In genomic region chr11:93444671-93445073, GRCh38 we compare ENCODE assay signal across 12 cellular contexts.
DNase-seq lines count a peak whose midpoint lies in the region; ATAC-seq, FAIRE-seq and TF ChIP-seq lines count a peak whose summit lies in the region.
"Had no signal": no experiment of that assay in that cellular context is flagged by ENCODE, and none has a peak within 500 bp of the region (broad histone marks: within the 10 kb centered on the region; RNA-seq: fewer than 3 reads in every experiment).

No MANE protein-coding gene starts in this region.

- no peak overlapping the region for H3K27ac Mint-ChIP-seq in natural killer cell treated with Interleukin-12 subunit alpha and Interleukin-12 subunit beta and Interleukin-15 and Interleukin-18, amount 100 ng/mL, for 72 hours
- H3K27ac Mint-ChIP-seq: naive thymus-derived CD4-positive, alpha-beta T cell had no signal

- no peak for FAIRE-seq in HepG2 (lab: Jason Lieb, UNC)

- H4K20me1 ChIP-seq in HepG2 (ENCODE audit: insufficient read depth, low read length) = no peaks in the 10 kb centered on the region
- H4K20me1 ChIP-seq: BLaER1 had no signal

- no TSS peak for BruUV-seq in HepG2 (replicated peaks; lab: Mats Ljungman, UMichigan)

- no peaks in the 10 kb centered on the region for H3K4me1 Mint-ChIP-seq in natural killer cell treated with Interleukin-12 subunit alpha and Interleukin-12 subunit beta and Interleukin-15 and Interleukin-18, amount 100 ng/mL, for 72 hours (ENCODE audit: low read depth in 2 of 2)
- H3K4me1 Mint-ChIP-seq: naive thymus-derived CD4-positive, alpha-beta T cell had no signal

- 35% methylated on average over 5 of the region's 8 CpGs for WGBS in HepG2 (ENCODE audit: low lambda C conversion rate)
- WGBS in right lobe of liver (ENCODE audit: insufficient coverage, low coverage, low lambda C conversion rate, missing lambda C conversion rate) = 20% methylated on average over 1 of the region's 8 CpGs

- H3K36me3 ChIP-seq in HepG2 (replicated peaks in 1 of 2; ENCODE audit: control insufficient read depth in 1 of 2, insufficient read depth in 2 of 2, low read length in 2 of 2) (no peaks in the 10 kb centered on the region), right lobe of liver (no peaks in the 10 kb centered on the region)
- H3K36me3 ChIP-seq: BLaER1 had no signal

- DNase-seq in HepG2 (ENCODE audit: low spot score) (peak; percentile 60), right lobe of liver (no peak), iPS DF 4.7 (ENCODE audit: extremely low read depth, low spot score) (peak; percentile 19), KG1 (lab: John Stamatoyannopoulos, UW) (no peak), HuH-7.5 (ENCODE audit: low spot score) (no peak)
- DNase-seq in activated CD4-positive, alpha-beta T cell treated with anti-CD3 and anti-CD28 coated beads for 4 hours = peak; percentile 7 to 18
- DNase-seq in natural killer cell treated with Interleukin-12 subunit alpha and Interleukin-12 subunit beta and Interleukin-15 and Interleukin-18, amount 100 ng/mL, for 72 hours (ENCODE audit: low spot score) = no peak
- DNase-seq: erythroblast, NCI-H524 treated with DMSO at 0.1 percent for 48 hours had no signal

- peaks cover 9% of the 10 kb centered on the region for H3K36me3 Mint-ChIP-seq in natural killer cell treated with Interleukin-12 subunit alpha and Interleukin-12 subunit beta and Interleukin-15 and Interleukin-18, amount 100 ng/mL, for 72 hours
- H3K36me3 Mint-ChIP-seq: naive thymus-derived CD4-positive, alpha-beta T cell had no signal

- CTCF ChIA-PET in HepG2 (lab: Yijun Ruan, JAX; ENCODE audit: low intra/inter-chr PET ratio, low total read pairs) = no interaction called here

- no peak overlapping the region for H3K27ac ChIP-seq in HepG2 (ENCODE audit: extremely low read length, insufficient read depth, low read length)
- H3K27ac ChIP-seq in right lobe of liver = no peak overlapping the region
- H3K27ac ChIP-seq: BLaER1 had no signal

- no peaks in the 10 kb centered on the region; a peak in 1 of 5 replicates for H3K27me3 ChIP-seq in HepG2 (ENCODE audit: control insufficient read depth in 1 of 2, insufficient read depth in 2 of 2, low read length in 2 of 2)
- H3K27me3 ChIP-seq in right lobe of liver = no peaks in the 10 kb centered on the region
- H3K27me3 ChIP-seq: BLaER1 had no signal

- H3K4me3 ChIP-seq in HepG2 (replicated peaks in 1 of 3; ENCODE audit: insufficient read depth in 1 of 3, low read depth in 2 of 3, low read length in 3 of 3) (no peak overlapping the region), right lobe of liver (no peak overlapping the region)
- H3K4me3 ChIP-seq: BLaER1 had no signal

- H3K9me3 ChIP-seq in HepG2 (ENCODE audit: low read length) = no peaks in the 10 kb centered on the region
- no peaks in the 10 kb centered on the region for H3K9me3 ChIP-seq in right lobe of liver
- H3K9me3 ChIP-seq: BLaER1 had no signal

- H3K9me3 Mint-ChIP-seq in natural killer cell treated with Interleukin-12 subunit alpha and Interleukin-12 subunit beta and Interleukin-15 and Interleukin-18, amount 100 ng/mL, for 72 hours = peaks cover 4% of the 10 kb centered on the region

- no peak for TF ChIP-seq POLR2A in HepG2 (IDR thresholded peaks at IDR 0.05; ENCODE audit: insufficient read depth in 1 of 2, low read depth in 2 of 2, low read length in 2 of 2)
- no peak for TF ChIP-seq POLR2A in right lobe of liver (IDR thresholded peaks at IDR 0.05)

- H3K79me2 ChIP-seq in HepG2 (ENCODE audit: insufficient read depth, low read length) = no peaks in the 10 kb centered on the region

- ATAC-seq in HepG2 = peak; percentile 38; the same call in 2 of the 3 replicates
- ATAC-seq in right lobe of liver = no peak
- ATAC-seq in natural killer cell treated with Interleukin-12 subunit alpha and Interleukin-12 subunit beta and Interleukin-15 and Interleukin-18, amount 100 ng/mL, for 72 hours = no peak
- ATAC-seq in GM21825 (IDR thresholded peaks at IDR 0.05; ENCODE audit: unreplicated experiment) = no peak
- ATAC-seq: naive thymus-derived CD4-positive, alpha-beta T cell had no signal

- no peak overlapping the region for H3K4me2 ChIP-seq in HepG2 (ENCODE audit: low read depth, low read length)
- H3K4me2 ChIP-seq: BLaER1 had no signal

- TF ChIP-seq EP300 in HepG2 (IDR thresholded peaks at IDR 0.05; ENCODE audit: low read depth in 2 of 2, low read length in 2 of 2) (no peak), HepG2 (CRISPR knock-in tag; IDR thresholded peaks at IDR 0.05; ENCODE audit: borderline replicate concordance) (no peak)

- no peak overlapping the region for H2AFZ ChIP-seq in HepG2 (ENCODE audit: low read length)

- no peak for TF ChIP-seq RAD21 in HepG2 (CRISPR knock-in tag; IDR thresholded peaks at IDR 0.05)

- H3K4me3 Mint-ChIP-seq in natural killer cell treated with Interleukin-12 subunit alpha and Interleukin-12 subunit beta and Interleukin-15 and Interleukin-18, amount 100 ng/mL, for 72 hours = no peak overlapping the region
- H3K4me3 Mint-ChIP-seq: naive thymus-derived CD4-positive, alpha-beta T cell had no signal

- POLR2A ChIA-PET in HepG2 (lab: Yijun Ruan, JAX) = no interaction called here

- H3K9ac ChIP-seq in HepG2 (ENCODE audit: insufficient read depth, low read depth, low read length) = no peak overlapping the region
- H3K9ac ChIP-seq: BLaER1 had no signal

- in situ Hi-C loops in HepG2 (cut with HindIII; ENCODE audit: extremely low pct_ligation_motif_present, low pct_unique_long_range_greater_than_20kb) = no loop called here

- peaks cover 8 to 22% of the 10 kb centered on the region in 2 donors for H3K27me3 Mint-ChIP-seq in natural killer cell treated with Interleukin-12 subunit alpha and Interleukin-12 subunit beta and Interleukin-15 and Interleukin-18, amount 100 ng/mL, for 72 hours

- H3K4me1 ChIP-seq in HepG2 (ENCODE audit: insufficient read depth, low read length) (peaks cover 9% of the 10 kb centered on the region; the same call in 1 of the 2 replicates), right lobe of liver (no peaks in the 10 kb centered on the region)
- H3K4me1 ChIP-seq: BLaER1 had no signal

- intact Hi-C loops in HepG2 (cut with micrococcal nuclease; ENCODE audit: unreplicated experiment) (loop anchor here (5.0 kb wide), 1 partner anchor 88 kb away; no protein-coding TSS in a partner anchor), right lobe of liver (cut with DNase I) (no loop called here)

- TF ChIP-seq CTCF in HepG2 (CRISPR knock-in tag; IDR thresholded peaks at IDR 0.05) (no peak), right lobe of liver (IDR thresholded peaks at IDR 0.05) (no peak)

TF ChIP-seq in HepG2, 621 proteins besides CTCF, POLR2A, EP300 and RAD21:
- TF ChIP-seq FOXA1 (IDR thresholded peaks at IDR 0.05) (no peak), FOXA1 (CRISPR knock-in tag; IDR thresholded peaks at IDR 0.05) (0 out of 2 replicates have a peak, but pooled peaks have one; percentile 21), ZNF281 (CRISPR knock-in tag; IDR thresholded peaks at IDR 0.05; ENCODE audit: borderline replicate concordance) (peak; percentile 87), ZNF225 (CRISPR knock-in tag; IDR thresholded peaks at IDR 0.05) (no peak), XRCC5 (optimal IDR thresholded peaks at IDR 0.05; ENCODE audit: low read length) (peak; percentile 56), ZBTB7B (CRISPR knock-in tag; IDR thresholded peaks at IDR 0.05) (no peak), ZNF331 (CRISPR knock-in tag; IDR thresholded peaks at IDR 0.05) (peak; percentile 93)
- TF ChIP-seq, protein P1, sequence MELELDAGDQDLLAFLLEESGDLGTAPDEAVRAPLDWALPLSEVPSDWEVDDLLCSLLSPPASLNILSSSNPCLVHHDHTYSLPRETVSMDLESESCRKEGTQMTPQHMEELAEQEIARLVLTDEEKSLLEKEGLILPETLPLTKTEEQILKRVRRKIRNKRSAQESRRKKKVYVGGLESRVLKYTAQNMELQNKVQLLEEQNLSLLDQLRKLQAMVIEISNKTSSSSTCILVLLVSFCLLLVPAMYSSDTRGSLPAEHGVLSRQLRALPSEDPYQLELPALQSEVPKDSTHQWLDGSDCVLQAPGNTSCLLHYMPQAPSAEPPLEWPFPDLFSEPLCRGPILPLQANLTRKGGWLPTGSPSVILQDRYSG (CRISPR knock-in tag; IDR thresholded peaks at IDR 0.05) = no peak
- TF ChIP-seq, protein P2, sequence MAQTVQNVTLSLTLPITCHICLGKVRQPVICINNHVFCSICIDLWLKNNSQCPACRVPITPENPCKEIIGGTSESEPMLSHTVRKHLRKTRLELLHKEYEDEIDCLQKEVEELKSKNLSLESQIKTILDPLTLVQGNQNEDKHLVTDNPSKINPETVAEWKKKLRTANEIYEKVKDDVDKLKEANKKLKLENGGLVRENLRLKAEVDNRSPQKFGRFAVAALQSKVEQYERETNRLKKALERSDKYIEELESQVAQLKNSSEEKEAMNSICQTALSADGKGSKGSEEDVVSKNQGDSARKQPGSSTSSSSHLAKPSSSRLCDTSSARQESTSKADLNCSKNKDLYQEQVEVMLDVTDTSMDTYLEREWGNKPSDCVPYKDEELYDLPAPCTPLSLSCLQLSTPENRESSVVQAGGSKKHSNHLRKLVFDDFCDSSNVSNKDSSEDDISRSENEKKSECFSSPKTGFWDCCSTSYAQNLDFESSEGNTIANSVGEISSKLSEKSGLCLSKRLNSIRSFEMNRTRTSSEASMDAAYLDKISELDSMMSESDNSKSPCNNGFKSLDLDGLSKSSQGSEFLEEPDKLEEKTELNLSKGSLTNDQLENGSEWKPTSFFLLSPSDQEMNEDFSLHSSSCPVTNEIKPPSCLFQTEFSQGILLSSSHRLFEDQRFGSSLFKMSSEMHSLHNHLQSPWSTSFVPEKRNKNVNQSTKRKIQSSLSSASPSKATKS (CRISPR knock-in tag; IDR thresholded peaks at IDR 0.05) = no peak

Comparison
In these comparisons a context has a peak if more than half of its experiments do, and no peak if none do; other contexts are left out.
1. DNase-seq: peak in HepG2 (single experiment), activated CD4-positive, alpha-beta T cell treated with anti-CD3 and anti-CD28 coated beads for 4 hours (2 of 2) and iPS DF 4.7 (single experiment); none in right lobe of liver (0 of 3), natural killer cell treated with Interleukin-12 subunit alpha and Interleukin-12 subunit beta and Interleukin-15 and Interleukin-18, amount 100 ng/mL, for 72 hours (single experiment), KG1 (single experiment) and HuH-7.5 (single experiment).